10 cellular contexts compared by ENCODE assay signal in the genomic region with DNA sequence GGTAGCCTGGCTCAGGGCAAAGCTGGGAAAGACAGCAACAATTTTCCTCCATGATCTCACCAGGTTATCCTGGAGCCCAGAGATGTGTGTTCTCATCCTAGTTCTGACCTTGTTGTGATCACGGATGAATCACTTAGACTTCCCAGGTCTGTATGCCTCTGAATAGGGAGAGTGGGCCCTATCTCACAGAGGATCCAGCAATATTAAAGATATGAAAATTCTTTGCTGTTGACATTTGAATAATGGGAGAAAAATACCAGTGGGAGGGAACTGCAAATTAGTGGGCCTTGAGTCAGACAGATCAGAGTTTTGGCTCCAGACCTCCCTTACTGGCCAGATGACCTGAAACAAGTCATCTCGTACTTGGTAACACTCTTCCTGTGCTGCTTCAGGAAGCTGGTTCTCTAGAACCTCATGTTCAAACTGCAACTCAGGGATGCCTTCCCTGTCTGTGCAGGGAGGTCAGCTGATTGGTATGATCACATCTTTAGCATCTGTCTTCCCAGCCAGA. TPM values are rescaled to one million over a fixed set of nuclear protein-coding genes. Genes with fewer than 3 reads are reported as not detected.
A peak's percentile ranks its signal among the peaks of the same experiment; 100 is the strongest.
DNase-seq lines count a peak whose midpoint lies in the region; ATAC-seq, FAIRE-seq and TF ChIP-seq lines count a peak whose summit lies in the region.
"Had no signal": no experiment of that assay in that cellular context is flagged by ENCODE, and none has a peak within 500 bp of the region (broad histone marks: within the 10 kb centered on the region; RNA-seq: fewer than 3 reads in every experiment).

No MANE protein-coding gene starts in this region.

- no peak for ATAC-seq in GM21526 (IDR thresholded peaks at IDR 0.05; ENCODE audit: low FRiP score, unreplicated experiment)

- 38% methylated on average over 2 of the region's 2 CpGs for WGBS in esophagus muscularis mucosa

- no peaks in the 10 kb centered on the region for H3K27me3 ChIP-seq in esophagus muscularis mucosa
- H3K27me3 ChIP-seq: dorsolateral prefrontal cortex had no signal

- peak overlapping the region in 3 of 4 donors; percentile 2 to 29 (median 3) for H3K27ac ChIP-seq in esophagus muscularis mucosa (replicated peaks in 1 of 4)

- no peak for TF ChIP-seq POLR2A in esophagus muscularis mucosa (IDR thresholded peaks at IDR 0.05; ENCODE audit: low read depth)

- peaks cover 30 to 36% (median 31%) of the 10 kb centered on the region in 4 donors for H3K4me1 ChIP-seq in esophagus muscularis mucosa

- no peak for FAIRE-seq in RCC 7860 (lab: Jason Lieb, UNC)

- H3K36me3 ChIP-seq in esophagus muscularis mucosa = no peaks in the 10 kb centered on the region

- TF ChIP-seq EP300 in esophagus muscularis mucosa (IDR thresholded peaks at IDR 0.05) = no peak

- peak; percentile 58 for DNase-seq in Daoy (ENCODE audit: low read depth)
- peak; percentile 70 for DNase-seq in RCC 7860 (ENCODE audit: low spot score)
- no peak for DNase-seq in esophagus muscularis mucosa (ENCODE audit: extremely low spot score)
- peak; percentile 68 for DNase-seq in pulmonary artery endothelial cell (ENCODE audit: low read depth, low spot score)
- no peak for DNase-seq in NCI-H1436 (lab: John Stamatoyannopoulos, UW)
- no peak for DNase-seq in activated naive CD4-positive, alpha-beta T cell treated with Interleukin-2 at 50 U/mL for 16 hours
- no peak for DNase-seq in stimulated activated CD4-positive, alpha-beta T cell treated with anti-CD3 and anti-CD28 coated beads, Interleukin-4, amount 100 ng/mL, for 4 hours
- DNase-seq: NCI-H446 treated with DMSO at 0.1 percent for 48 hours had no signal

- no peak overlapping the region for H3K4me3 ChIP-seq in esophagus muscularis mucosa
- H3K4me3 ChIP-seq: dorsolateral prefrontal cortex had no signal

- H3K9me3 ChIP-seq in esophagus muscularis mucosa = no peaks in the 10 kb centered on the region

- intact Hi-C loops in esophagus muscularis mucosa (cut with DNase I) = no loop called here

- TF ChIP-seq CTCF in esophagus muscularis mucosa (IDR thresholded peaks at IDR 0.05) = no peak

RNA-seq across cellular contexts. Expression of gene RNF19B, which starts 32.8 kb away (rescaled TPM):
- 18.8 and 20.4 TPM in 2 replicates for total RNA-seq in Daoy (2014; rRNA removed; shearing (Covaris generic))
- 10 to 100 TPM; 16.2 to 32.3 (median 22.7) TPM for total RNA-seq in esophagus muscularis mucosa
- 30.9 and 31.2 TPM in 2 replicates for total RNA-seq in pulmonary artery endothelial cell

RNA-seq across cellular contexts. Expression of gene AK2, which starts 39.2 kb away (rescaled TPM):
- total RNA-seq in Daoy (2014; rRNA removed; shearing (Covaris generic)) = 339 and 582 TPM in 2 replicates
- total RNA-seq in esophagus muscularis mucosa (100 to 1,000 TPM in 1 of 4 donors, 10 to 100 TPM in 3; 70.2 to 108 (median 80.7) TPM), pulmonary artery endothelial cell (102 and 132 TPM in 2 replicates)

Comparison
In these comparisons a context has a peak if more than half of its experiments do, and no peak if none do; other contexts are left out.
1. DNase-seq: peak in Daoy (single experiment), RCC 7860 (single experiment) and pulmonary artery endothelial cell (single experiment); none in esophagus muscularis mucosa (single experiment), NCI-H1436 (single experiment), activated naive CD4-positive, alpha-beta T cell treated with Interleukin-2 at 50 U/mL for 16 hours (single experiment) and stimulated activated CD4-positive, alpha-beta T cell treated with anti-CD3 and anti-CD28 coated beads, Interleukin-4, amount 100 ng/mL, for 4 hours (0 of 2).